In the genomic region with DNA sequence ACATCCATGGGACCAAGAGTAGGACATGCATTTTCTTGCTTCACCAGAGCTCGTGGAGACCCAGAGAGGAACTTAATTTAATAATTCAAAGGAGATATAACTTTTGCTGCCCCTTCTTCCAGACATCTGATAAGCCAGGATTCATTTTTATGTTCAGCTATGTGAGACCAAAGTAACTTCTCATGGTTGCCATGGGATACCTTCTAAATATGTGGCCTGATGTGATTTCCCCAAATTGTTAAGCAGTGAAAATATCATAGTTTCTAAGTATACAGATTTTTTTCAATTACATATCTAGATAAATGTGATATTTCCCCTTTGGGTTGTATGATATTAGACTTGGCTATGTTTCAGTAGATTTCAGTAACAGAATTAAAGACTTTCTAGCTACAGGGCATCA, we compare ENCODE assay signal across 24 cellular contexts.
"Had no signal": no experiment of that assay in that cellular context is flagged by ENCODE, and none has a peak within 500 bp of the region (broad histone marks: within the 10 kb centered on the region; RNA-seq: fewer than 3 reads in every experiment).

No MANE protein-coding gene starts in this region.

- H3K36me3 ChIP-seq: colonic mucosa, heart right ventricle had no signal

- DNase-seq: activated B cell treated with CpG ODN at 0.5 μM for 24 hours; activated CD4-positive, alpha-beta T cell treated with anti-CD3 and anti-CD28 coated beads for 4 hours; activated CD4-positive, alpha-beta T cell treated with anti-CD3 and anti-CD28 coated beads, Interleukin-2, amount 50 U/mL, for 48 hours; activated CD8-positive, alpha-beta memory T cell treated with anti-CD3 and anti-CD28 coated beads, Interleukin-2, amount 50 U/mL, for 48 hours; activated naive CD4-positive, alpha-beta T cell treated with anti-CD3 and anti-CD28 coated beads for 36 hours; activated T-cell treated with anti-CD3 and anti-CD28 coated beads, Interleukin-2, amount 50 U/mL, for 4 hours; amygdala; body of pancreas; central memory CD4-positive, alpha-beta T cell; colonic mucosa; dorsolateral prefrontal cortex; endodermal cell; foreskin fibroblast; heart right ventricle; islet precursor cell; left cardiac atrium; occipital lobe; stimulated activated CD4-positive, alpha-beta T cell treated with anti-CD3 and anti-CD28 coated beads, Interleukin-2, amount 100 ng/mL, for 48 hours; stimulated activated CD8-positive, alpha-beta memory T cell treated with anti-CD3 and anti-CD28 coated beads, Interleukin-4, amount 100 ng/mL, for 48 hours; stimulated activated naive B cell treated with anti-CD40 and anti-IgM and Interleukin-4, amounts not matched to agents 10 μg/mL and 1 μg/mL and 100 μg/mL, for 72 hours; T-helper 17 cell had no signal

- H3K27me3 ChIP-seq: body of pancreas, colonic mucosa, heart right ventricle had no signal

- H3K36me3 Mint-ChIP-seq: stimulated activated naive B cell treated with anti-CD40 and anti-IgM and Interleukin-4, amounts not matched to agents 10 μg/mL and 1 μg/mL and 100 μg/mL, for 72 hours; type B pancreatic cell had no signal

- H3K27ac ChIP-seq: body of pancreas, colonic mucosa, dorsolateral prefrontal cortex, heart right ventricle had no signal

- H3K4me1 Mint-ChIP-seq: activated B cell treated with CpG ODN at 0.5 μM for 24 hours; stimulated activated naive B cell treated with anti-CD40 and anti-IgM and Interleukin-4, amounts not matched to agents 10 μg/mL and 1 μg/mL and 100 μg/mL, for 72 hours had no signal

- H3K9me3 Mint-ChIP-seq: activated B cell treated with CpG ODN at 0.5 μM for 24 hours; activated naive CD4-positive, alpha-beta T cell treated with anti-CD3 and anti-CD28 coated beads for 36 hours; activated T-cell treated with anti-CD3 and anti-CD28 coated beads, Interleukin-2, amount 50 U/mL, for 4 hours had no signal

- ATAC-seq: activated T-cell treated with anti-CD3 and anti-CD28 coated beads, Interleukin-2, amount 50 U/mL, for 4 hours; body of pancreas; heart right ventricle; left cardiac atrium; sciatic nerve; stimulated activated naive B cell treated with anti-CD40 and anti-IgM and Interleukin-4, amounts not matched to agents 10 μg/mL and 1 μg/mL and 100 μg/mL, for 72 hours; T-helper 17 cell had no signal

- H3K4me3 Mint-ChIP-seq: activated B cell treated with CpG ODN at 0.5 μM for 24 hours; activated naive CD4-positive, alpha-beta T cell treated with anti-CD3 and anti-CD28 coated beads for 36 hours; activated T-cell treated with anti-CD3 and anti-CD28 coated beads, Interleukin-2, amount 50 U/mL, for 4 hours; endodermal cell; stimulated activated naive B cell treated with anti-CD40 and anti-IgM and Interleukin-4, amounts not matched to agents 10 μg/mL and 1 μg/mL and 100 μg/mL, for 72 hours; T-helper 17 cell; type B pancreatic cell had no signal

- H3K27ac Mint-ChIP-seq: activated B cell treated with CpG ODN at 0.5 μM for 24 hours; activated naive CD4-positive, alpha-beta T cell treated with anti-CD3 and anti-CD28 coated beads for 36 hours; activated T-helper 2 cell treated with anti-CD3 and anti-CD28 coated beads, Interferon-gamma antibody, Interleukin-2, Interleukin-4, amounts not matched to agents 10 μg/mL and 5 μg/mL and 100 μg/mL, durations not matched to agents 14 hours and 24 hours and 36 hours; endodermal cell; stimulated activated naive B cell treated with anti-CD40 and anti-IgM and Interleukin-4, amounts not matched to agents 10 μg/mL and 1 μg/mL and 100 μg/mL, for 72 hours; T-helper 17 cell; type B pancreatic cell had no signal

- H3K4me3 ChIP-seq: body of pancreas, colonic mucosa, dorsolateral prefrontal cortex, heart right ventricle had no signal

- H3K9me3 ChIP-seq: body of pancreas, colonic mucosa had no signal

- H3K27me3 Mint-ChIP-seq: type B pancreatic cell had no signal

- H3K4me1 ChIP-seq: colonic mucosa had no signal
